In genomic region chr6:43712590-43712989, GRCh38 we compare ENCODE assay signal across 18 cellular contexts.
"Had no signal": no experiment of that assay in that cellular context is flagged by ENCODE, and none has a peak within 500 bp of the region (broad histone marks: within the 10 kb centered on the region; RNA-seq: fewer than 3 reads in every experiment).

No MANE protein-coding gene starts in this region.

- H3K9me3 Mint-ChIP-seq: activated CD4-positive, alpha-beta T cell treated with anti-CD3 and anti-CD28 coated beads, Interleukin-2, amount 10 ng/mL, durations not matched to agents 24 days and 14 days; activated naive CD8-positive, alpha-beta T cell treated with anti-CD3 and anti-CD28 coated beads for 36 hours; immature natural killer cell; mesothelial cell of epicardium; stimulated activated naive CD8-positive, alpha-beta T cell treated with anti-CD3 and anti-CD28 coated beads, Interleukin-15, amount 100 ng/mL, for 72 hours; T-helper 1 cell treated with Interleukin-12 subunit alpha and Interleukin-12 subunit beta and Interleukin-4 antibody, amounts not matched to agents 30 μg/mL and 1 μg/mL, for 36 hours; type B pancreatic cell; WTC11 had no signal

- H3K9ac ChIP-seq: parathyroid adenoma had no signal

- H3K4me1 ChIP-seq: body of pancreas had no signal

- H3K36me3 ChIP-seq: neutrophil had no signal

- H3K79me2 ChIP-seq: parathyroid adenoma had no signal

- H3K4me3 Mint-ChIP-seq: activated CD4-positive, alpha-beta T cell treated with anti-CD3 and anti-CD28 coated beads, Interleukin-2, amount 10 ng/mL, durations not matched to agents 24 days and 14 days; activated naive CD8-positive, alpha-beta T cell treated with anti-CD3 and anti-CD28 coated beads for 36 hours; immature natural killer cell; mesothelial cell of epicardium; stimulated activated naive CD8-positive, alpha-beta T cell treated with anti-CD3 and anti-CD28 coated beads, Interleukin-15, amount 100 ng/mL, for 72 hours; T-helper 1 cell treated with Interleukin-12 subunit alpha and Interleukin-12 subunit beta and Interleukin-4 antibody, amounts not matched to agents 30 μg/mL and 1 μg/mL, for 36 hours; type B pancreatic cell; WTC11 had no signal

- H3K4me2 ChIP-seq: smooth muscle cell had no signal

- H3K27ac ChIP-seq: body of pancreas, neutrophil, parathyroid adenoma had no signal

- H3K27ac Mint-ChIP-seq: activated CD4-positive, alpha-beta T cell treated with anti-CD3 and anti-CD28 coated beads, Interleukin-2, amount 10 ng/mL, durations not matched to agents 24 days and 14 days; activated naive CD8-positive, alpha-beta T cell treated with anti-CD3 and anti-CD28 coated beads for 36 hours; immature natural killer cell; mesothelial cell of epicardium; T-helper 1 cell treated with Interleukin-12 subunit alpha and Interleukin-12 subunit beta and Interleukin-4 antibody, amounts not matched to agents 30 μg/mL and 1 μg/mL, for 36 hours; type B pancreatic cell; WTC11 had no signal

- H3K36me3 Mint-ChIP-seq: activated naive CD8-positive, alpha-beta T cell treated with anti-CD3 and anti-CD28 coated beads for 36 hours; immature natural killer cell; mesothelial cell of epicardium; type B pancreatic cell; WTC11 had no signal

- H3K9me3 ChIP-seq: body of pancreas, neutrophil had no signal

- DNase-seq: activated CD4-positive, alpha-beta T cell treated with anti-CD3 and anti-CD28 coated beads, Interleukin-2, amount 10 ng/mL, durations not matched to agents 24 days and 14 days; activated gamma-delta T cell treated with Interleukin-2 at 50 U/mL for 16 hours; activated naive CD8-positive, alpha-beta T cell treated with anti-CD3 and anti-CD28 coated beads for 36 hours; amygdala; body of pancreas; effector memory CD4-positive, alpha-beta T cell; foreskin melanocyte; immature natural killer cell; retina; stimulated activated naive CD8-positive, alpha-beta T cell treated with anti-CD3 and anti-CD28 coated beads, Interleukin-15, amount 100 ng/mL, for 72 hours had no signal

- H3K4me1 Mint-ChIP-seq: immature natural killer cell had no signal

- H2AFZ ChIP-seq: parathyroid adenoma had no signal

- H3K27me3 ChIP-seq: body of pancreas had no signal

- H3K4me3 ChIP-seq: body of pancreas, lung, smooth muscle cell had no signal

- ATAC-seq: body of pancreas; stimulated activated naive CD8-positive, alpha-beta T cell treated with anti-CD3 and anti-CD28 coated beads, Interleukin-15, amount 100 ng/mL, for 72 hours; WTC11 had no signal
